30 cellular contexts compared by ENCODE assay signal in genomic region chr13:101007245-101007644, GRCh38.
"Had no signal": no experiment of that assay in that cellular context is flagged by ENCODE, and none has a peak within 500 bp of the region (broad histone marks: within the 10 kb centered on the region; RNA-seq: fewer than 3 reads in every experiment).

No MANE protein-coding gene starts in this region.

- H3K36me3 ChIP-seq: ascending aorta, cardiac muscle cell, SJCRH30, WERI-Rb-1 had no signal

- H3K36me3 Mint-ChIP-seq: activated naive CD4-positive, alpha-beta T cell treated with anti-CD3 and anti-CD28 coated beads, Interleukin-2, amount 50 U/mL, for 24 hours; activated naive CD8-positive, alpha-beta T cell treated with anti-CD3 and anti-CD28 coated beads, Interleukin-2, amount 10 ng/mL, durations not matched to agents 7 days and 5 days had no signal

- H3K4me3 Mint-ChIP-seq: activated CD4-positive, alpha-beta T cell treated with anti-CD3 and anti-CD28 coated beads for 36 hours; activated CD4-positive, alpha-beta T cell treated with anti-CD3 and anti-CD28 coated beads, Interleukin-2, amount 10 ng/mL, durations not matched to agents 7 days and 5 days; activated CD8-positive, alpha-beta T cell treated with anti-CD3 and anti-CD28 coated beads, Interleukin-2, amount 10 ng/mL, durations not matched to agents 7 days and 5 days; activated naive CD4-positive, alpha-beta T cell treated with anti-CD3 and anti-CD28 coated beads, Interleukin-2, amount 50 U/mL, for 24 hours; activated naive CD8-positive, alpha-beta T cell treated with anti-CD3 and anti-CD28 coated beads, Interleukin-2, amount 10 ng/mL, durations not matched to agents 7 days and 5 days; activated T-cell treated with anti-CD3 and anti-CD28 coated beads, Interleukin-2, amount 50 U/mL, for 24 hours; central memory CD8-positive, alpha-beta T cell had no signal

- H3K4me1 Mint-ChIP-seq: activated CD4-positive, alpha-beta T cell treated with anti-CD3 and anti-CD28 coated beads for 36 hours; activated CD4-positive, alpha-beta T cell treated with anti-CD3 and anti-CD28 coated beads, Interleukin-2, amount 10 ng/mL, durations not matched to agents 7 days and 5 days; activated naive CD4-positive, alpha-beta T cell treated with anti-CD3 and anti-CD28 coated beads, Interleukin-2, amount 50 U/mL, for 24 hours; activated naive CD8-positive, alpha-beta T cell treated with anti-CD3 and anti-CD28 coated beads, Interleukin-2, amount 10 ng/mL, durations not matched to agents 7 days and 5 days; central memory CD8-positive, alpha-beta T cell had no signal

- H3K4me1 ChIP-seq: ascending aorta, SJCRH30 had no signal

- H3K27ac Mint-ChIP-seq: activated CD4-positive, alpha-beta T cell treated with anti-CD3 and anti-CD28 coated beads for 36 hours; activated CD4-positive, alpha-beta T cell treated with anti-CD3 and anti-CD28 coated beads, Interleukin-2, amount 10 ng/mL, durations not matched to agents 7 days and 5 days; activated CD8-positive, alpha-beta T cell treated with anti-CD3 and anti-CD28 coated beads, Interleukin-2, amount 10 ng/mL, durations not matched to agents 7 days and 5 days; activated naive CD4-positive, alpha-beta T cell treated with anti-CD3 and anti-CD28 coated beads, Interleukin-2, amount 50 U/mL, for 24 hours; activated naive CD8-positive, alpha-beta T cell treated with anti-CD3 and anti-CD28 coated beads, Interleukin-2, amount 10 ng/mL, durations not matched to agents 7 days and 5 days; activated T-cell treated with anti-CD3 and anti-CD28 coated beads, Interleukin-2, amount 50 U/mL, for 24 hours; activated T-helper 2 cell treated with anti-CD3 and anti-CD28 coated beads, Interferon-gamma antibody, Interleukin-2, Interleukin-4, amounts not matched to agents 10 μg/mL and 5 μg/mL and 100 μg/mL, durations not matched to agents 14 hours and 24 hours and 36 hours had no signal

- ATAC-seq: activated CD4-positive, alpha-beta T cell treated with anti-CD3 and anti-CD28 coated beads for 36 hours; activated CD8-positive, alpha-beta T cell treated with anti-CD3 and anti-CD28 coated beads, Interleukin-2, amount 10 ng/mL, durations not matched to agents 7 days and 5 days had no signal

- DNase-seq: activated CD4-positive, alpha-beta T cell treated with anti-CD3 and anti-CD28 coated beads for 36 hours; activated CD4-positive, alpha-beta T cell treated with anti-CD3 and anti-CD28 coated beads, Interleukin-2, amount 10 ng/mL, durations not matched to agents 7 days and 5 days; activated CD4-positive, alpha-beta T cell treated with anti-CD3 and anti-CD28 coated beads, Interleukin-2, amount 50 U/mL, for 48 hours; activated CD8-positive, alpha-beta T cell treated with anti-CD3 and anti-CD28 coated beads, Interleukin-2, amount 10 ng/mL, durations not matched to agents 7 days and 5 days; activated gamma-delta T cell; activated naive CD4-positive, alpha-beta T cell treated with Interleukin-2 at 50 U/mL for 16 hours; activated naive CD8-positive, alpha-beta T cell treated with anti-CD3 and anti-CD28 coated beads, Interleukin-2, amount 10 ng/mL, durations not matched to agents 7 days and 5 days; activated T-cell treated with anti-CD3 and anti-CD28 coated beads, Interleukin-2, amount 50 U/mL, for 24 hours; amygdala; NCI-H1048; NCI-H1105 treated with DMSO at 0.1 percent for 48 hours; NCI-H146; NCI-H187; NCI-H2029 treated with DMSO at 0.1 percent for 48 hours; NCI-H2107; NCI-H2171; NCI-H510A; NCI-H526; NCI-H748 treated with DMSO at 0.1 percent for 48 hours; NK-92 treated with Interleukin-12 subunit alpha and Interleukin-12 subunit beta, amount 100 ng/mL, for 24 hours; SHP77; SJCRH30; T1000; WERI-Rb-1 had no signal

- H3K27ac ChIP-seq: ascending aorta, cardiac muscle cell, SJCRH30, SK-N-MC, WERI-Rb-1 had no signal

- H3K27me3 ChIP-seq: ascending aorta, cardiac muscle cell, SJCRH30 had no signal

- H3K9me3 ChIP-seq: ascending aorta, SJCRH30 had no signal

- H3K9me3 Mint-ChIP-seq: activated CD4-positive, alpha-beta T cell treated with anti-CD3 and anti-CD28 coated beads, Interleukin-2, amount 10 ng/mL, durations not matched to agents 7 days and 5 days; activated naive CD4-positive, alpha-beta T cell treated with anti-CD3 and anti-CD28 coated beads, Interleukin-2, amount 50 U/mL, for 24 hours; activated naive CD8-positive, alpha-beta T cell treated with anti-CD3 and anti-CD28 coated beads, Interleukin-2, amount 10 ng/mL, durations not matched to agents 7 days and 5 days; activated T-cell treated with anti-CD3 and anti-CD28 coated beads, Interleukin-2, amount 50 U/mL, for 24 hours; activated T-helper 2 cell treated with anti-CD3 and anti-CD28 coated beads, Interferon-gamma antibody, Interleukin-2, Interleukin-4, amounts not matched to agents 10 μg/mL and 5 μg/mL and 100 μg/mL, durations not matched to agents 14 hours and 24 hours and 36 hours; central memory CD8-positive, alpha-beta T cell had no signal

- H3K4me3 ChIP-seq: ascending aorta, cardiac muscle cell, SJCRH30, SK-N-MC had no signal
